ENCODE assay signal across 9 cellular contexts in the genomic region with DNA sequence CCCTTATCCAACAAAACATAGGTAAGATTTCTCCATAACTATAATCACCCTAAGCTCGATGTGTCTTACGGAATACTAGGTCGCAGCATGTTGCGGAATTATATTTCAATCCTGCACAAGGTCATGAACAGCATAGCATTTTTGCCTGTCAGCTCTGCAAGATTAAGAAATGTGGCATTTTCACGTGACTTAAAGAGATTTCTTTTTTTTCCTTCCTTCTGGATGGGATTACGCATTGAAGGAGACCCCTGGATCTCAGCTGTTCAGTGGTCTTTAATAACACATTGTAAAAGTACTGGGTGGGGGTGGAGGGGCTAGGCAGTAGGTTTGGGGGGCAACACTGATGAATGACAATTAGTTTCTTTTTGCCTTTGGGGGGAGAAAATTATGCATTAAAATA.
DNase-seq lines count a peak whose midpoint lies in the region; ATAC-seq and TF ChIP-seq lines count a peak whose summit lies in the region.
"Had no signal": no experiment of that assay in that cellular context is flagged by ENCODE, and none has a peak within 500 bp of the region (broad histone marks: within the 10 kb centered on the region; RNA-seq: fewer than 3 reads in every experiment).

No MANE protein-coding gene starts in this region.

- H3K9me3 Mint-ChIP-seq in activated T-cell treated with anti-CD3 and anti-CD28 coated beads, Interleukin-2, amount 50 U/mL, for 24 hours = no peaks in the 10 kb centered on the region
- peaks cover 4% of the 10 kb centered on the region for H3K9me3 Mint-ChIP-seq in activated naive CD8-positive, alpha-beta T cell treated with anti-CD3 and anti-CD28 coated beads, Interleukin-2, amount 10 ng/mL, durations not matched to agents 7 days and 5 days

- TF ChIP-seq CTCF in transverse colon (IDR thresholded peaks at IDR 0.05) = no peak

- peaks cover 4 to 42% (median 7%) of the 10 kb centered on the region in 4 donors for H3K4me1 ChIP-seq in transverse colon

- POLR2A ChIA-PET in activated naive CD8-positive, alpha-beta T cell treated with anti-CD3 and anti-CD28 coated beads, Interleukin-2, amount 10 ng/mL, durations not matched to agents 7 days and 5 days (lab: Charles Lee) = interaction anchor here (1.6 to 9.4 kb wide), 4 partner anchors 15 to 206 kb away, joined by 3 to 118 read pairs (median 7); a partner anchor contains a TSS

- H3K27me3 ChIP-seq in transverse colon = no peaks in the 10 kb centered on the region

- no peak for TF ChIP-seq EP300 in transverse colon (IDR thresholded peaks at IDR 0.05; ENCODE audit: low read depth)

- WGBS in transverse colon (ENCODE audit: low coverage in 1 of 2), 2 donors = 79 to 84% methylated on average over 6 of the region's 6 CpGs

- H3K27ac ChIP-seq in transverse colon = peak overlapping the region; percentile 65 to 79 (median 76)
- no peak overlapping the region for H3K27ac ChIP-seq in substantia nigra (ENCODE audit: low read depth, low read length, poor library complexity, severe bottlenecking)

- ATAC-seq in activated naive CD8-positive, alpha-beta T cell treated with anti-CD3 and anti-CD28 coated beads, Interleukin-2, amount 10 ng/mL, durations not matched to agents 7 days and 5 days (ENCODE audit: low read depth) = no peak
- ATAC-seq in GM19035 (IDR thresholded peaks at IDR 0.05; ENCODE audit: unreplicated experiment) (no peak), HG03139 (IDR thresholded peaks at IDR 0.05; ENCODE audit: unreplicated experiment) (no peak)

- H3K36me3 Mint-ChIP-seq in activated T-cell treated with anti-CD3 and anti-CD28 coated beads, Interleukin-2, amount 50 U/mL, for 24 hours (ENCODE audit: low read depth) = peaks cover 1% of the 10 kb centered on the region
- peaks cover 8% of the 10 kb centered on the region for H3K36me3 Mint-ChIP-seq in activated naive CD8-positive, alpha-beta T cell treated with anti-CD3 and anti-CD28 coated beads, Interleukin-2, amount 10 ng/mL, durations not matched to agents 7 days and 5 days

- H3K36me3 ChIP-seq in transverse colon = no peaks in the 10 kb centered on the region

- H3K4me3 Mint-ChIP-seq in activated T-cell treated with anti-CD3 and anti-CD28 coated beads, Interleukin-2, amount 50 U/mL, for 24 hours = peak overlapping the region; percentile 43
- H3K4me3 Mint-ChIP-seq in activated naive CD8-positive, alpha-beta T cell treated with anti-CD3 and anti-CD28 coated beads, Interleukin-2, amount 10 ng/mL, durations not matched to agents 7 days and 5 days = peak overlapping the region; percentile 86

- no peak overlapping the region for H3K4me3 ChIP-seq in transverse colon

- H3K27me3 Mint-ChIP-seq in activated T-cell treated with anti-CD3 and anti-CD28 coated beads, Interleukin-2, amount 50 U/mL, for 24 hours = no peaks in the 10 kb centered on the region
- H3K27me3 Mint-ChIP-seq in activated naive CD8-positive, alpha-beta T cell treated with anti-CD3 and anti-CD28 coated beads, Interleukin-2, amount 10 ng/mL, durations not matched to agents 7 days and 5 days = no peaks in the 10 kb centered on the region

- H3K4me1 Mint-ChIP-seq in activated T-cell treated with anti-CD3 and anti-CD28 coated beads, Interleukin-2, amount 50 U/mL, for 24 hours (ENCODE audit: low read depth) = peaks cover 65% of the 10 kb centered on the region
- peaks cover 43% of the 10 kb centered on the region for H3K4me1 Mint-ChIP-seq in activated naive CD8-positive, alpha-beta T cell treated with anti-CD3 and anti-CD28 coated beads, Interleukin-2, amount 10 ng/mL, durations not matched to agents 7 days and 5 days

- intact Hi-C loops in transverse colon (cut with DNase I; ENCODE audit: low total_unique reads) = no loop called here

- peak overlapping the region; percentile 98 for H3K27ac Mint-ChIP-seq in activated T-cell treated with anti-CD3 and anti-CD28 coated beads, Interleukin-2, amount 50 U/mL, for 24 hours
- peak overlapping the region; percentile 97 for H3K27ac Mint-ChIP-seq in activated naive CD8-positive, alpha-beta T cell treated with anti-CD3 and anti-CD28 coated beads, Interleukin-2, amount 10 ng/mL, durations not matched to agents 7 days and 5 days

- in situ Hi-C loops in transverse colon (cut with MboI; ENCODE audit: low pct_ligation_motif_present in 1 of 4, low pct_unique_long_range_greater_than_20kb in 1 of 4, low sequenced_read_pairs in 3 of 4) = no loop called here

- DNase-seq in activated T-cell treated with anti-CD3 and anti-CD28 coated beads, Interleukin-2, amount 50 U/mL, for 24 hours = no peak
- DNase-seq in activated T-cell treated with anti-CD3 and anti-CD28 coated beads for 4 hours (no peak), iris pigment epithelial cell (ENCODE audit: low read depth) (peak; percentile 71), transverse colon (no peak), substantia nigra (lab: John Stamatoyannopoulos, UW) (no peak)
- DNase-seq in activated naive CD8-positive, alpha-beta T cell treated with anti-CD3 and anti-CD28 coated beads, Interleukin-2, amount 10 ng/mL, durations not matched to agents 7 days and 5 days = no peak
- DNase-seq: NCI-H524 had no signal

- H3K9me3 ChIP-seq in transverse colon = no peaks in the 10 kb centered on the region

- TF ChIP-seq POLR2A in transverse colon (IDR thresholded peaks at IDR 0.05) = no peak
